10 cellular contexts compared by ENCODE assay signal in the genomic region with DNA sequence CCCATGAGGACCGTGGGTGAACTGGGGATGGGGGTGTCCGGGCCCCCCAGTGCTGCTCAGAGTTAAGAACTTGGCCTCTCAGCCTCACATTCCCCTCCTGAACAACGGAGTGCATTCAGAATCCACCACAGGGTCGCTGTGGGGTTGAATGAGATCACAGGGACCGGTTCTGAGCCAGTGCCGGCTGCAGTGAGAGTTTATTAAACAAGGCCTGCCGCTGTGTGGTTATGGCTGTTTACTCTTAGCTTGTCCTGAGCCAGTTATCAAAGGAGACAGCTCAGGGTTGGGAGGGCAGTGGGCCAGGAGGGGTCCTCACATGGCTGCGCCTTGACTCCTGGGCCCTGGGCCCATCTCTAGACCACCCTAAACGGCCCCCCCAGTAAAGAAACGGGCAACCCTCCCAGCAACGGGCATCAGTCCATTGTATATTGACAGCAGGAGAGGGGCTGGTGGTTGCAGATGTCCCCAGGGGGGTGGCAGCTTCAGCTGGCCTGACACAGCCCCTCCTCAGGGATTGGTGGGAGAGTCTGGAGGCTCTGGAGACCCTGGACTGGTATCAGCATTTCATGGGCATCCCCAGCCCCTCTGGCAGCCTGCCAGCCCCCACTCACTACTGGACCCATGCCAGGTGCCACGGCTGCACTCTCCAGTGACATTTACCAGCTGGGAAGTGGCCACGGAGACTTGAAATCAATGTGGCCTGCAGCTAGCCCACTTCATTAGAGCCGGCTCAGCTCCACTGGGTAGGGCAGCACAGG. TPM values are rescaled to one million over a fixed set of nuclear protein-coding genes. Genes with fewer than 3 reads are reported as not detected.
DNase-seq lines count a peak whose midpoint lies in the region; ATAC-seq and TF ChIP-seq lines count a peak whose summit lies in the region.
"Had no signal": no experiment of that assay in that cellular context is flagged by ENCODE, and none has a peak within 500 bp of the region (broad histone marks: within the 10 kb centered on the region; RNA-seq: fewer than 3 reads in every experiment).

No MANE protein-coding gene starts in this region.

- H3K4me1 Mint-ChIP-seq in endodermal cell: peaks cover 22% of the 10 kb centered on the region

- DNase-seq in G401 (ENCODE audit: low spot score) (peak; percentile 50), NCI-H446 (lab: John Stamatoyannopoulos, UW) (peak; percentile 59 to 80), endodermal cell (no peak), prostate gland (ENCODE audit: low spot score) (peak; percentile 46), Kasumi-1 (lab: John Stamatoyannopoulos, UW) (no peak), GM13976 (ENCODE audit: low spot score) (no peak)
- DNase-seq: naive B cell, NCI-H226 had no signal

- H3K4me3 Mint-ChIP-seq in endodermal cell: no peak overlapping the region
- H3K4me3 Mint-ChIP-seq: naive B cell had no signal

- H3K9me3 ChIP-seq in endodermal cell (ENCODE audit: control insufficient read depth, low read length): no peaks in the 10 kb centered on the region
- H3K9me3 ChIP-seq in prostate gland: no peaks in the 10 kb centered on the region

- no peak overlapping the region for H3K4me3 ChIP-seq in endodermal cell (ENCODE audit: low read length)
- H3K4me3 ChIP-seq in prostate gland: no peak overlapping the region

- in situ Hi-C loops in G401 (cut with HindIII; ENCODE audit: low sequenced_read_pairs): no loop called here
- in situ Hi-C loops in GM13976 (cut with MboI; ENCODE audit: low sequenced_read_pairs, unreplicated experiment): no loop called here

- TF ChIP-seq CTCF in endodermal cell (conservative IDR thresholded peaks at IDR 0.05): no peak
- no peak for TF ChIP-seq CTCF in prostate gland (IDR thresholded peaks at IDR 0.05)
- TF ChIP-seq CTCF in GM13976 (IDR thresholded peaks at IDR 0.05; ENCODE audit: borderline replicate concordance, control extremely low read depth, extremely low read depth, insufficient read depth, missing control alignments): no peak

- 32 to 55% methylated on average over 9 to 14 of the region's 14 CpGs for WGBS in endodermal cell (ENCODE audit: insufficient coverage in 1 of 2, insufficient read length in 1 of 2), 2 experiments
- WGBS in prostate gland: 11% methylated on average over 13 of the region's 14 CpGs

- no peak overlapping the region for H3K27ac Mint-ChIP-seq in endodermal cell
- H3K27ac Mint-ChIP-seq: naive B cell had no signal

- H3K9me3 Mint-ChIP-seq in endodermal cell: no peaks in the 10 kb centered on the region
- H3K9me3 Mint-ChIP-seq: naive B cell had no signal

- no peak for ATAC-seq in activated CD4-positive, CD25-positive, alpha-beta regulatory T cell treated with anti-CD3 and anti-CD28 coated beads, Interleukin-2, amount 50 U/mL, for 24 hours

- H3K27me3 ChIP-seq in endodermal cell (ENCODE audit: control insufficient read depth, insufficient read depth, low read length, poor library complexity, severe bottlenecking) (peaks cover 9% of the 10 kb centered on the region), prostate gland (replicated peaks; ENCODE audit: insufficient read depth) (no peaks in the 10 kb centered on the region)

- peak overlapping the region; percentile 70 for H3K27ac ChIP-seq in endodermal cell (ENCODE audit: low read depth, low read length)
- H3K27ac ChIP-seq in prostate gland: no peak overlapping the region

- peaks cover 30% of the 10 kb centered on the region for H3K27me3 Mint-ChIP-seq in endodermal cell (ENCODE audit: insufficient read depth)

- no peak for TF ChIP-seq POLR2A in prostate gland (IDR thresholded peaks at IDR 0.05)

- H3K36me3 Mint-ChIP-seq in endodermal cell (ENCODE audit: low read depth): no peaks in the 10 kb centered on the region
- H3K36me3 Mint-ChIP-seq: naive B cell had no signal

- peaks cover 24% of the 10 kb centered on the region for H3K4me1 ChIP-seq in endodermal cell (ENCODE audit: control insufficient read depth, insufficient read depth, low read length)
- H3K4me1 ChIP-seq in prostate gland (replicated peaks): no peaks in the 10 kb centered on the region

- H3K36me3 ChIP-seq in endodermal cell (ENCODE audit: control insufficient read depth, insufficient read depth, low read length) (no peaks in the 10 kb centered on the region), prostate gland (no peaks in the 10 kb centered on the region)

- no peak overlapping the region for H3K9ac ChIP-seq in endodermal cell (ENCODE audit: extremely low read depth, low read length, poor library complexity, severe bottlenecking)

- intact Hi-C loops in prostate gland (cut with DNase I): no loop called here

RNA-seq across cellular contexts. Expression of a gene that starts 15.1 kb away (rescaled TPM):
- total RNA-seq in G401 (2014; rRNA removed; shearing (Covaris generic)): 1.5 and 2.8 TPM in 2 replicates
- total RNA-seq in endodermal cell (under 1 TPM in 1 of 2 donors, not detected in 1; 0.26 TPM), prostate gland (1 to 10 TPM in 1 of 2 donors, not detected in 1; 1.5 TPM)
- polyA plus RNA-seq in endodermal cell (2013, experiment 1 of 2): 17.0 TPM
- polyA plus RNA-seq in endodermal cell (2013, experiment 2 of 2): 13.5 TPM
- total RNA-seq: activated CD8-positive, alpha-beta memory T cell treated with anti-CD3 and anti-CD28 coated beads for 36 hours had no signal

Comparison
In these comparisons a context has a peak if more than half of its experiments do, and no peak if none do; other contexts are left out.
1. DNase-seq: peak in G401 (single experiment), NCI-H446 (2 of 2) and prostate gland (single experiment); none in endodermal cell (single experiment), Kasumi-1 (0 of 2) and GM13976 (single experiment).